In genomic region chr1:196043268-196043667, GRCh38 we compare ENCODE assay signal across 22 cellular contexts.
"Had no signal": no experiment of that assay in that cellular context is flagged by ENCODE, and none has a peak within 500 bp of the region (broad histone marks: within the 10 kb centered on the region; RNA-seq: fewer than 3 reads in every experiment).

No MANE protein-coding gene starts in this region.

- DNase-seq: colonic mucosa; cortex of kidney; effector CD8-positive, alpha-beta T cell; effector memory CD8-positive, alpha-beta T cell; endodermal cell; foreskin melanocyte; gastrocnemius medialis; glutamatergic neuron; head of caudate nucleus; heart right ventricle; hippocampal formation; left cardiac atrium; left lung; left ventricle myocardium superior; lower lobe of right lung; mesendoderm; midbrain; naive thymus-derived CD4-positive, alpha-beta T cell had no signal

- H3K27me3 ChIP-seq: colonic mucosa, esophagus muscularis mucosa, gastrocnemius medialis, heart right ventricle, left lung had no signal

- ATAC-seq: effector memory CD8-positive, alpha-beta T cell; gastrocnemius medialis; heart right ventricle; left cardiac atrium; left lung; left ventricle myocardium superior; lower lobe of right lung; naive thymus-derived CD4-positive, alpha-beta T cell had no signal

- FAIRE-seq: endometrium, islet of Langerhans, keratinocyte had no signal

- H3K27ac ChIP-seq: colonic mucosa, esophagus muscularis mucosa, gastrocnemius medialis, heart right ventricle, left lung, lower lobe of right lung had no signal

- H3K4me1 ChIP-seq: colonic mucosa, esophagus muscularis mucosa, gastrocnemius medialis, heart right ventricle, left lung, lower lobe of right lung had no signal

- H3K36me3 ChIP-seq: colonic mucosa, esophagus muscularis mucosa, gastrocnemius medialis, heart right ventricle, left lung, lower lobe of right lung had no signal

- H3K4me3 ChIP-seq: colonic mucosa, esophagus muscularis mucosa, gastrocnemius medialis, heart right ventricle, left lung, lower lobe of right lung had no signal
